10 cellular contexts compared by ENCODE assay signal in the genomic region with DNA sequence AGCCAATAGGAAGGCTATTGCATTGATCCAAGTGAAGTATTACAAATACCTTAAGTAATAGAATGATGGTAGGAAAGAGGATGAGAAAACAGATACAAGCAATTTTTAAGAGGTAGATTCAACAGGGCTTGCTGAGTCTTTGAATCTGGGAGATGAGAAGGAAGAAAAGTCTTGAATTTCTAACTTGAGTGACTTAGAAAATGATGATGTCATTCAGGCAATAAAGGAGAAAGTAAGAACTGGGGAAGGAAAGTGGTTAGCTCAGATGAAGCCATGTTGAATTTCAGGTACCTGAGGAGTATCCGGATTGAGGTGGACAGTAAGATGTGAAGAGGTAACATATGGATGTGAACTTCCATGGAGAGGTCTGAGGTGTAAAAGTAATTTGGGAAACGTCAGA.
"Had no signal": no experiment of that assay in that cellular context is flagged by ENCODE, and none has a peak within 500 bp of the region (broad histone marks: within the 10 kb centered on the region; RNA-seq: fewer than 3 reads in every experiment).

No MANE protein-coding gene starts in this region.

- H3K4me2 ChIP-seq: GM23338 had no signal

- H3K27ac ChIP-seq: HL-60 had no signal

- FAIRE-seq: H1, H54, K562 had no signal

- H3K4me3 ChIP-seq: GM23338, K562 had no signal

- ATAC-seq: GM23338, K562 had no signal

- H2AFZ ChIP-seq: GM23338 had no signal

- DNase-seq: H9, HCEC 1CT, HFFc6, IMR-90, KG1 had no signal
